In the genomic region with DNA sequence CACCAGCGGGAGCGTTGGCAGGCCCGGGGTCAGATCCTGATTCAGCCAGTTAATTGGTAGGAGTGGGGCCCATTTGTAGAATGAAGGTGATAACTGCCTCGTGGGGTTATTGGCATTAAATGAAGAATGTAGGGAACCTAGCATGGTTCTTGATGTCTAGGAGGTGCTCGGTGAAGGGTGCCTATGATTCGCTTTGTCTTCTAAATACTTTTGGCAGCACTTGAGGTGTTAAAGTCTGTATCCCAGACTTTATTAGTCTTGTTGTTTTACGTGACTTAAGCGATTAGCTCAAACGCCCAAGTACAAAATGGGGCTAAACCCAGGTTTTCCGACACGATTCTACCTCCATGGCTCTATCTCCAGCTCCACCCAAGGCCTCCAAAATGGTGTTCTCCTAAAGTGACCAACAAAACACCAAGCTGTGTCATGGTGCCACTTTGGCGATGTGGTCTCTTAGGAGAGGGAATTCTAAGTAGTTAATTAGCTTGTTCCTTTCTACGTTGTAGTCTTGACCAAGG, we compare ENCODE assay signal across 8 cellular contexts. TPM values are rescaled to one million over a fixed set of nuclear protein-coding genes. Genes with fewer than 3 reads are reported as not detected.
DNase-seq lines count a peak whose midpoint lies in the region; ATAC-seq and TF ChIP-seq lines count a peak whose summit lies in the region.

No MANE protein-coding gene starts in this region.

- H3K4me1 ChIP-seq in heart right ventricle = peaks cover 0 to 45% (median 27%) of the 10 kb centered on the region in 9 donors
- H3K4me1 ChIP-seq in mesenchymal stem cell (ENCODE audit: control insufficient read depth, insufficient read depth, low read depth, low read length) = peaks cover 7% of the 10 kb centered on the region
- H3K4me1 ChIP-seq in urinary bladder (ENCODE audit: insufficient read depth) = no peaks in the 10 kb centered on the region

- H3K27me3 Mint-ChIP-seq in MCF 10A (ENCODE audit: insufficient read depth, unreplicated experiment) = no peaks in the 10 kb centered on the region

- TF ChIP-seq CTCF in heart right ventricle (IDR thresholded peaks at IDR 0.05) = no peak
- no peak for TF ChIP-seq CTCF in MCF 10A (IDR thresholded peaks at IDR 0.05; ENCODE audit: unreplicated experiment)

- H3K4me2 ChIP-seq in mesenchymal stem cell (ENCODE audit: low read length, poor library complexity, severe bottlenecking) = peak overlapping the region; percentile 77

- peak overlapping the region; percentile 65 for H2AK5ac ChIP-seq in mesenchymal stem cell (ENCODE audit: low read length, severe bottlenecking)

- 41 to 47% methylated on average over 13 of the region's 13 CpGs for WGBS in heart right ventricle, 2 donors
- 57% methylated on average over 12 of the region's 13 CpGs for WGBS in mesenchymal stem cell
- WGBS in urinary bladder = 50% methylated on average over 13 of the region's 13 CpGs

- H3K79me1 ChIP-seq in mesenchymal stem cell (replicated peaks; ENCODE audit: low read length, poor library complexity, severe bottlenecking) = no peaks in the 10 kb centered on the region

- H3K18ac ChIP-seq in mesenchymal stem cell (ENCODE audit: low read depth in 1 of 2, low read length in 2 of 2) = peak overlapping the region; percentile 86 to 93

- POLR2A ChIA-PET in MCF 10A (lab: Yijun Ruan, JAX) = interaction anchor here (0.7 to 3.1 kb wide), 21 partner anchors 10 to 311 kb away, joined by 3 to 38 read pairs (median 4); a partner anchor contains a TSS

- H3K9me3 ChIP-seq in heart right ventricle (no peaks in the 10 kb centered on the region), mesenchymal stem cell (ENCODE audit: control insufficient read depth, low read length) (no peaks in the 10 kb centered on the region)

- H3K36me3 Mint-ChIP-seq in MCF 10A (ENCODE audit: insufficient read depth, unreplicated experiment) = peaks cover 26% of the 10 kb centered on the region

- no peak overlapping the region for H3K14ac ChIP-seq in mesenchymal stem cell (ENCODE audit: low read length in 2 of 2)

- peak overlapping the region; percentile 92 for H4K91ac ChIP-seq in mesenchymal stem cell (ENCODE audit: low read length)

- H3K36me3 ChIP-seq in heart right ventricle (peaks cover 0 to 17% (median 4%) of the 10 kb centered on the region in 9 donors), mesenchymal stem cell (ENCODE audit: control insufficient read depth in 1 of 2, insufficient read depth in 2 of 2, low read depth in 1 of 2, low read length in 2 of 2) (peaks cover 0 to 12% of the 10 kb centered on the region in 2 experiments), urinary bladder (ENCODE audit: insufficient read depth) (no peaks in the 10 kb centered on the region)

- no peak overlapping the region for H2BK15ac ChIP-seq in mesenchymal stem cell (ENCODE audit: low read depth, poor library complexity, severe bottlenecking)

- DNase-seq in heart right ventricle (no peak), cardiac septum (ENCODE audit: low spot score) (no peak), MCF 10A (ENCODE audit: unreplicated experiment) (no peak), mesenchymal stem cell (no peak), NCI-H446 (lab: John Stamatoyannopoulos, UW) (no peak)

- H4K8ac ChIP-seq in mesenchymal stem cell (ENCODE audit: low read length) = peak overlapping the region; percentile 94

- H3K9ac ChIP-seq in mesenchymal stem cell (ENCODE audit: low read length) = peak overlapping the region; percentile 83

- H3K4me3 ChIP-seq in heart right ventricle (peak overlapping the region; percentile 64 to 91 (median 86)), mesenchymal stem cell (ENCODE audit: insufficient read depth in 1 of 2, low read depth in 1 of 2, low read length in 2 of 2) (peak overlapping the region; percentile 76 to 77), urinary bladder (ENCODE audit: low read depth, low read length) (peak overlapping the region; percentile 97)

- peak overlapping the region; percentile 81 to 95 for H3K4ac ChIP-seq in mesenchymal stem cell (ENCODE audit: low read depth in 1 of 2, low read length in 2 of 2)

- no peak overlapping the region for H3K23ac ChIP-seq in mesenchymal stem cell (ENCODE audit: low read length in 2 of 2)

- ATAC-seq in heart right ventricle (no peak), HG03565 (IDR thresholded peaks at IDR 0.05; ENCODE audit: unreplicated experiment) (no peak), GM21390 (IDR thresholded peaks at IDR 0.05; ENCODE audit: unreplicated experiment) (no peak)

- peak overlapping the region; percentile 97 for H3K4me3 Mint-ChIP-seq in MCF 10A (ENCODE audit: unreplicated experiment)

- TSS peak; percentile 77 for BruUV-seq in MCF 10A (replicated peaks; lab: Mats Ljungman, UMichigan)

- peak overlapping the region; percentile 92 for H2BK5ac ChIP-seq in mesenchymal stem cell (ENCODE audit: low read depth, low read length, poor library complexity, severe bottlenecking)

- no peak overlapping the region for H2AFZ ChIP-seq in mesenchymal stem cell (ENCODE audit: low read depth, low read length)

- H3K27me3 ChIP-seq in heart right ventricle = no peaks in the 10 kb centered on the region
- H3K27me3 ChIP-seq in mesenchymal stem cell (ENCODE audit: control insufficient read depth in 1 of 2, insufficient read depth in 1 of 2, low read length in 2 of 2) = no peaks in the 10 kb centered on the region

- CTCF ChIA-PET in MCF 10A (lab: Yijun Ruan, JAX) = interaction anchor here (0.6 to 1.8 kb wide), 7 partner anchors 10 to 85 kb away, joined by 3 to 6 read pairs (median 4); no protein-coding TSS in a partner anchor

- H3K27ac ChIP-seq in heart right ventricle = peak overlapping the region; percentile 84 to 99 (median 97)
- H3K27ac ChIP-seq in mesenchymal stem cell (ENCODE audit: low read length, poor library complexity, severe bottlenecking) = peak overlapping the region; percentile 69
- peak overlapping the region; percentile 96 for H3K27ac ChIP-seq in urinary bladder (ENCODE audit: low read depth)

- peak overlapping the region; percentile 24 to 71 for H2BK12ac ChIP-seq in mesenchymal stem cell (ENCODE audit: low read length in 2 of 2)

- intact Hi-C loops in heart right ventricle (cut with DNase I) = loop anchor here in 4 of 10 donors (10.0 kb wide), 3 partner anchors 59 to 909 kb away; a partner anchor contains a TSS
- intact Hi-C loops in cardiac septum (cut with DNase I) = loop anchor here (5.0 to 10.0 kb wide), 3 partner anchors 157 to 909 kb away; a partner anchor contains a TSS
- intact Hi-C loops in MCF 10A (cut with micrococcal nuclease) = loop anchor here (2.0 to 10.0 kb wide), 2 partner anchors 33 to 299 kb away; a partner anchor contains a TSS

- peak overlapping the region; percentile 99 for H2BK120ac ChIP-seq in mesenchymal stem cell (ENCODE audit: low read depth, low read length)

- H3K9me3 Mint-ChIP-seq in MCF 10A (ENCODE audit: unreplicated experiment) = no peaks in the 10 kb centered on the region

- H3K27ac Mint-ChIP-seq in MCF 10A (ENCODE audit: low read depth, unreplicated experiment) = peak overlapping the region; percentile 96

- peaks cover 28% of the 10 kb centered on the region for H3K4me1 Mint-ChIP-seq in MCF 10A (ENCODE audit: insufficient read depth, unreplicated experiment)

RNA-seq across cellular contexts. Expression of a gene that starts 1.0 kb away (rescaled TPM):
- 10 to 100 TPM; 56.8 to 87.4 (median 62.6) TPM for total RNA-seq in heart right ventricle
- 10 to 100 TPM; 24.7 to 25.5 TPM for polyA plus RNA-seq in heart right ventricle
- total RNA-seq in cardiac septum = 83.1 TPM
- 88.0 and 109 TPM in 2 replicates for total RNA-seq in MCF 10A (2022)
- 61.2 TPM for polyA plus RNA-seq in mesenchymal stem cell (2013, experiment 1 of 2)
- 58.8 TPM for polyA plus RNA-seq in mesenchymal stem cell (2013, experiment 2 of 2)
- 174 TPM for total RNA-seq in urinary bladder
- 41.8 TPM for polyA plus RNA-seq in urinary bladder
